ENCODE assay signal across 19 cellular contexts in genomic region chr6:163198396-163198795, GRCh38.
DNase-seq lines count a peak whose midpoint lies in the region; ATAC-seq and TF ChIP-seq lines count a peak whose summit lies in the region.
"Had no signal": no experiment of that assay in that cellular context is flagged by ENCODE, and none has a peak within 500 bp of the region (broad histone marks: within the 10 kb centered on the region; RNA-seq: fewer than 3 reads in every experiment).

No MANE protein-coding gene starts in this region.

- H3K36me3 ChIP-seq in OCI-LY3 (replicated peaks; ENCODE audit: low read depth, low read length), result no peaks in the 10 kb centered on the region
- no peaks in the 10 kb centered on the region for H3K36me3 ChIP-seq in esophagus muscularis mucosa

- no peak for TF ChIP-seq EP300 in esophagus muscularis mucosa (IDR thresholded peaks at IDR 0.05)

- intact Hi-C loops in esophagus muscularis mucosa (cut with DNase I), result no loop called here

- no peak for ATAC-seq in HG02870 (IDR thresholded peaks at IDR 0.05; ENCODE audit: unreplicated experiment)

- peak overlapping the region; percentile 22 for H3K9ac ChIP-seq in OCI-LY3 (ENCODE audit: low read length)

- H3K4me2 ChIP-seq in OCI-LY3 (ENCODE audit: low read length), result peak overlapping the region; percentile 77

- H3K27ac ChIP-seq in OCI-LY3 (ENCODE audit: low read length) (peak overlapping the region; percentile 36), cingulate gyrus (ENCODE audit: low read depth, low read length) (peak overlapping the region; percentile 32), esophagus muscularis mucosa (replicated peaks in 1 of 4) (no peak overlapping the region), substantia nigra (ENCODE audit: low read depth, low read length, poor library complexity, severe bottlenecking) (peak overlapping the region; percentile 77)
- H3K27ac ChIP-seq: 22Rv1 had no signal

- no peak for TF ChIP-seq CTCF in OCI-LY3 (IDR thresholded peaks at IDR 0.05; ENCODE audit: low read depth, low read length)
- no peak for TF ChIP-seq CTCF in esophagus muscularis mucosa (IDR thresholded peaks at IDR 0.05)

- TF ChIP-seq POLR2A in esophagus muscularis mucosa (IDR thresholded peaks at IDR 0.05; ENCODE audit: low read depth), result no peak

- no peaks in the 10 kb centered on the region for H3K79me2 ChIP-seq in OCI-LY3 (ENCODE audit: low read length)

- H3K9me3 ChIP-seq in OCI-LY3 (ENCODE audit: insufficient read depth, low read length) (no peaks in the 10 kb centered on the region), esophagus muscularis mucosa (no peaks in the 10 kb centered on the region)

- peak overlapping the region; percentile 59 for H2AFZ ChIP-seq in OCI-LY3 (ENCODE audit: low read depth, low read length)

- no peaks in the 10 kb centered on the region for H4K20me1 ChIP-seq in OCI-LY3 (ENCODE audit: insufficient read depth, low read length)

- peaks cover 23% of the 10 kb centered on the region for H3K4me1 ChIP-seq in OCI-LY3 (ENCODE audit: low read length)
- H3K4me1 ChIP-seq in esophagus muscularis mucosa, result no peaks in the 10 kb centered on the region

- WGBS in esophagus muscularis mucosa, result 97% methylated on average over 6 of the region's 6 CpGs

- DNase-seq in esophagus muscularis mucosa (ENCODE audit: extremely low spot score) (peak; percentile 72), substantia nigra (lab: John Stamatoyannopoulos, UW) (no peak), AML-193 (lab: John Stamatoyannopoulos, UW) (no peak), SIG-M5 treated with dmso at 0.1 percent for 504 hours (lab: John Stamatoyannopoulos, UW; ENCODE audit: unreplicated experiment) (no peak), AG08395 (ENCODE audit: low spot score) (no peak)
- DNase-seq: C1 segment of cervical spinal cord; Calu3; CD4-positive, alpha-beta memory T cell; COR-L47; DMS53; DMS79 treated with DMSO at 0.1 percent for 48 hours; GF-D8; GOT3; H7; HCEC 1CT had no signal

- H3K4me3 ChIP-seq in OCI-LY3 (ENCODE audit: low read length) (peak overlapping the region; percentile 50), esophagus muscularis mucosa (no peak overlapping the region)

- no peaks in the 10 kb centered on the region for H3K27me3 ChIP-seq in OCI-LY3 (ENCODE audit: low read depth, low read length)
- no peaks in the 10 kb centered on the region for H3K27me3 ChIP-seq in esophagus muscularis mucosa

Comparison
In these comparisons a context has a peak if more than half of its experiments do, and no peak if none do; other contexts are left out.
1. H3K27ac ChIP-seq: peak in OCI-LY3 (single experiment), cingulate gyrus (single experiment) and substantia nigra (single experiment); none in esophagus muscularis mucosa (0 of 4).